ENCODE assay signal across 8 cellular contexts in genomic region chr10:75233444-75234016, GRCh38. TPM values are rescaled to one million over a fixed set of nuclear protein-coding genes. Genes with fewer than 3 reads are reported as not detected.
DNase-seq lines count a peak whose midpoint lies in the region; ATAC-seq and TF ChIP-seq lines count a peak whose summit lies in the region.

No MANE protein-coding gene starts in this region.

- intact Hi-C loops in activated CD4-positive, alpha-beta T cell treated with anti-CD3 and anti-CD28 coated beads, Interleukin-2, amount 10 ng/mL, durations not matched to agents 24 days and 14 days (cut with micrococcal nuclease), result loop anchor here (1.0 to 5.0 kb wide), 5 partner anchors 23 to 991 kb away; partner anchors contain the start of genes KAT6B and VDAC2

- H3K4me3 Mint-ChIP-seq in activated CD4-positive, alpha-beta T cell treated with anti-CD3 and anti-CD28 coated beads, Interleukin-2, amount 10 ng/mL, durations not matched to agents 24 days and 14 days, result peak overlapping the region; percentile 87

- no peak for TF ChIP-seq EP300 in suprapubic skin (IDR thresholded peaks at IDR 0.05)

- peaks cover 24% of the 10 kb centered on the region for H3K4me1 Mint-ChIP-seq in activated CD4-positive, alpha-beta T cell treated with anti-CD3 and anti-CD28 coated beads, Interleukin-2, amount 10 ng/mL, durations not matched to agents 24 days and 14 days

- H3K27ac ChIP-seq in suprapubic skin, result peak overlapping the region; percentile 83

- H3K27me3 Mint-ChIP-seq in activated CD4-positive, alpha-beta T cell treated with anti-CD3 and anti-CD28 coated beads, Interleukin-2, amount 10 ng/mL, durations not matched to agents 24 days and 14 days, result no peaks in the 10 kb centered on the region

- TF ChIP-seq POLR2A in suprapubic skin (IDR thresholded peaks at IDR 0.05), result no peak

- peak overlapping the region; percentile 93 for H3K9ac ChIP-seq in iPS-15b (ENCODE audit: low read depth, low read length)

- H3K27me3 ChIP-seq in iPS-15b (ENCODE audit: control insufficient read depth, insufficient read depth, low read length) (no peaks in the 10 kb centered on the region), suprapubic skin (no peaks in the 10 kb centered on the region)

- H3K9me3 Mint-ChIP-seq in activated CD4-positive, alpha-beta T cell treated with anti-CD3 and anti-CD28 coated beads, Interleukin-2, amount 10 ng/mL, durations not matched to agents 24 days and 14 days, result no peaks in the 10 kb centered on the region

- H3K36me3 ChIP-seq in iPS-15b (ENCODE audit: control insufficient read depth, insufficient read depth, low read length), result peaks cover 17% of the 10 kb centered on the region
- peaks cover 28% of the 10 kb centered on the region for H3K36me3 ChIP-seq in suprapubic skin

- H3K36me3 Mint-ChIP-seq in activated CD4-positive, alpha-beta T cell treated with anti-CD3 and anti-CD28 coated beads, Interleukin-2, amount 10 ng/mL, durations not matched to agents 24 days and 14 days (ENCODE audit: low read depth), result peaks cover 41% of the 10 kb centered on the region

- ATAC-seq in HG03442 (IDR thresholded peaks at IDR 0.05; ENCODE audit: unreplicated experiment), result no peak
- ATAC-seq in GM18861 (IDR thresholded peaks at IDR 0.05; ENCODE audit: unreplicated experiment), result no peak

- DNase-seq in activated CD4-positive, alpha-beta T cell treated with anti-CD3 and anti-CD28 coated beads, Interleukin-2, amount 10 ng/mL, durations not matched to agents 24 days and 14 days, result peak; percentile 67
- no peak for DNase-seq in activated CD4-positive, alpha-beta T cell treated with anti-CD3 and anti-CD28 coated beads, Interleukin-2, amount 50 U/mL, for 4 hours
- DNase-seq in activated CD4-positive, alpha-beta T cell treated with anti-CD3 and anti-CD28 coated beads, Interleukin-2, amount 50 U/mL, for 48 hours, result peak; percentile 15 to 17
- DNase-seq in suprapubic skin (ENCODE audit: low spot score in 2 of 2) (peak in 1 of 2 donors; percentile 81), SKM-1 treated with dmso at 0.1 percent for 144 hours (lab: John Stamatoyannopoulos, UW; ENCODE audit: unreplicated experiment) (no peak)

- peaks cover 6% of the 10 kb centered on the region for H3K4me1 ChIP-seq in iPS-15b (ENCODE audit: control insufficient read depth, insufficient read depth, low read length)
- H3K4me1 ChIP-seq in suprapubic skin, result peaks cover 35% of the 10 kb centered on the region

- no peak for TF ChIP-seq CTCF in suprapubic skin (IDR thresholded peaks at IDR 0.05)

- peak overlapping the region; percentile 65 for H3K27ac Mint-ChIP-seq in activated CD4-positive, alpha-beta T cell treated with anti-CD3 and anti-CD28 coated beads, Interleukin-2, amount 10 ng/mL, durations not matched to agents 24 days and 14 days

- 65% methylated on average over 4 of the region's 14 CpGs for WGBS in suprapubic skin

- H3K4me3 ChIP-seq in iPS-15b (ENCODE audit: low read depth, low read length) (peak overlapping the region; percentile 50), suprapubic skin (peak overlapping the region; percentile 91)

- no peaks in the 10 kb centered on the region for H3K9me3 ChIP-seq in iPS-15b (ENCODE audit: control insufficient read depth, insufficient read depth, low read length)
- no peaks in the 10 kb centered on the region for H3K9me3 ChIP-seq in suprapubic skin

RNA-seq across cellular contexts. Expression of gene COMTD1, which starts 2.2 kb away (rescaled TPM):
- total RNA-seq in activated CD4-positive, alpha-beta T cell treated with anti-CD3 and anti-CD28 coated beads, Interleukin-2, amount 10 ng/mL, durations not matched to agents 24 days and 14 days, result 37.1 and 38.1 TPM in 2 replicates
- 10 to 100 TPM; 32.4 to 69.8 (median 46.7) TPM for total RNA-seq in suprapubic skin

RNA-seq across cellular contexts. Expression of gene VDAC2, which starts 22.9 kb away (rescaled TPM):
- total RNA-seq in activated CD4-positive, alpha-beta T cell treated with anti-CD3 and anti-CD28 coated beads, Interleukin-2, amount 10 ng/mL, durations not matched to agents 24 days and 14 days, result 245 and 249 TPM in 2 replicates
- 100 to 1,000 TPM; 111 to 196 (median 146) TPM for total RNA-seq in suprapubic skin

Comparison
In these comparisons a context has a peak if more than half of its experiments do, and no peak if none do; other contexts are left out.
1. DNase-seq: peak in activated CD4-positive, alpha-beta T cell treated with anti-CD3 and anti-CD28 coated beads, Interleukin-2, amount 10 ng/mL, durations not matched to agents 24 days and 14 days (single experiment) and activated CD4-positive, alpha-beta T cell treated with anti-CD3 and anti-CD28 coated beads, Interleukin-2, amount 50 U/mL, for 48 hours (2 of 2); none in activated CD4-positive, alpha-beta T cell treated with anti-CD3 and anti-CD28 coated beads, Interleukin-2, amount 50 U/mL, for 4 hours (0 of 2) and SKM-1 treated with dmso at 0.1 percent for 144 hours (single experiment).